ENCODE assay signal across 26 cellular contexts in the genomic region with DNA sequence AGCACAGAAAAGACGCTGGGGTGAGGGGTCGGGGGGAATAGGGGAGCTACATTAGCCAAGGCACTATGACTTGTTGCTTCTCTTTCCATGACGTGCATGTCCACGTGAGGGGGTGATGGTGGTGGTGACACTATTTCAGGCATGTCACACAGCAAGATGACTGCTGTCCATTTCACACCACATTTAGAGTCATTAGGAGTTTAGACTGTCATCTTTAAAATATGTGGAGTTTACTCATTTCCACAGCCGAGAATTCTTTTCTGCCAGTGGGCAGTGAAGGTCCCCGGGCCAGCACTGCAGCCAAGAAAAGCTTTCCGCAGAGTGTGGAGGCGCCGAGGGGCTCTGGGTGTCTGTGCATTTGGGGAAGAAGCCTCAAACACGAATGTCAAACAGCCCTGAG. TPM values are rescaled to one million over a fixed set of nuclear protein-coding genes. Genes with fewer than 3 reads are reported as not detected.
DNase-seq lines count a peak whose midpoint lies in the region; ATAC-seq and TF ChIP-seq lines count a peak whose summit lies in the region.
"Had no signal": no experiment of that assay in that cellular context is flagged by ENCODE, and none has a peak within 500 bp of the region (broad histone marks: within the 10 kb centered on the region; RNA-seq: fewer than 3 reads in every experiment).

No MANE protein-coding gene starts in this region.

- no peak overlapping the region for H3K27ac ChIP-seq in OCI-LY3 (ENCODE audit: low read length)
- H3K27ac ChIP-seq in coronary artery, result peak overlapping the region; percentile 19 to 85
- no peak overlapping the region for H3K27ac ChIP-seq in trophoblast cell (ENCODE audit: low read depth, low read length)
- H3K27ac ChIP-seq: brain microvascular endothelial cell, foreskin keratinocyte, hepatocyte, pancreas, thyroid gland had no signal

- H3K4me1 ChIP-seq in OCI-LY3 (ENCODE audit: low read length), result peaks cover 31% of the 10 kb centered on the region
- H3K4me1 ChIP-seq in trophoblast cell (ENCODE audit: control insufficient read depth in 1 of 2, insufficient read depth in 2 of 2, low read length in 2 of 2), result peaks cover 3% of the 10 kb centered on the region in 2 experiments
- H3K4me1 ChIP-seq: foreskin keratinocyte had no signal

- H4K20me1 ChIP-seq in OCI-LY3 (ENCODE audit: insufficient read depth, low read length), result no peaks in the 10 kb centered on the region

- DNase-seq in EH (ENCODE audit: low read depth), result peak; percentile 50
- DNase-seq in coronary artery (ENCODE audit: low spot score), result no peak
- peak; percentile 16 to 69 for DNase-seq in trophoblast cell
- no peak for DNase-seq in HT-29 (ENCODE audit: low spot score)
- DNase-seq in activated naive CD4-positive, alpha-beta T cell treated with anti-CD3 and anti-CD28 coated beads, Interleukin-2, amount 50 U/mL, for 16 hours, result no peak
- no peak for DNase-seq in H4 (ENCODE audit: low spot score)
- DNase-seq: activated CD4-positive, alpha-beta T cell treated with anti-CD3 and anti-CD28 coated beads, Interleukin-2, amount 50 U/mL, for 48 hours; activated CD4-positive, CD25-positive, alpha-beta regulatory T cell; activated CD8-positive, alpha-beta memory T cell treated with anti-CD3 and anti-CD28 coated beads, Interleukin-2, amount 50 U/mL, for 48 hours; activated naive CD8-positive, alpha-beta T cell treated with anti-CD3 and anti-CD28 coated beads for 36 hours; brain microvascular endothelial cell; CD4-positive, alpha-beta T cell; effector memory CD4-positive, alpha-beta T cell; erythroblast; foreskin keratinocyte; Karpas-422; NCI-H1092; NCI-H1930; OCI-M1; pancreas; stimulated activated naive CD8-positive, alpha-beta T cell treated with anti-CD3 and anti-CD28 coated beads, Interleukin-15, Interleukin-2, amounts not matched to agents 100 U/mL and 50 U/mL, for 24 hours; thyroid gland had no signal

- no peak overlapping the region for H3K4ac ChIP-seq in trophoblast cell (ENCODE audit: low read depth, low read length)

- no CpG with 5 or more reads among the region's 10 CpGs for WGBS in trophoblast cell (ENCODE audit: extremely low coverage, insufficient coverage, insufficient read length)

- TF ChIP-seq CTCF in OCI-LY3 (IDR thresholded peaks at IDR 0.05; ENCODE audit: low read depth, low read length) (no peak), coronary artery (IDR thresholded peaks at IDR 0.05) (no peak)

- H2AFZ ChIP-seq in OCI-LY3 (ENCODE audit: low read depth, low read length) (no peak overlapping the region), trophoblast cell (ENCODE audit: insufficient read depth, low read length, poor library complexity) (no peak overlapping the region)
- H2AFZ ChIP-seq: hepatocyte had no signal

- no peak overlapping the region for H3K18ac ChIP-seq in trophoblast cell (ENCODE audit: low read length)

- H3K14ac ChIP-seq in trophoblast cell (ENCODE audit: low read length), result no peak overlapping the region

- no peak overlapping the region for H2BK120ac ChIP-seq in trophoblast cell (ENCODE audit: insufficient read depth, low read length, poor library complexity)

- H3K27me3 ChIP-seq in OCI-LY3 (ENCODE audit: low read depth, low read length) (peaks cover 55% of the 10 kb centered on the region), trophoblast cell (ENCODE audit: insufficient read depth, low read length) (peaks cover 46% of the 10 kb centered on the region)
- H3K27me3 ChIP-seq: pancreas, thyroid gland had no signal

- no peak overlapping the region for H4K12ac ChIP-seq in trophoblast cell (ENCODE audit: low read depth, low read length)

- H3K36me3 ChIP-seq in OCI-LY3 (replicated peaks; ENCODE audit: low read depth, low read length) (no peaks in the 10 kb centered on the region), trophoblast cell (ENCODE audit: control insufficient read depth in 1 of 2, insufficient read depth in 2 of 2, low read length in 2 of 2) (no peaks in the 10 kb centered on the region)
- H3K36me3 ChIP-seq: brain microvascular endothelial cell, pancreas, thyroid gland had no signal

- H3K79me2 ChIP-seq in OCI-LY3 (ENCODE audit: low read length) (no peaks in the 10 kb centered on the region; the same call in 1 of the 2 replicates), trophoblast cell (ENCODE audit: control insufficient read depth, insufficient read depth, low read length, poor library complexity) (no peaks in the 10 kb centered on the region)
- H3K79me2 ChIP-seq: hepatocyte had no signal

- no peak overlapping the region for H2BK5ac ChIP-seq in trophoblast cell (ENCODE audit: low read depth, low read length, poor library complexity)

- H3K9me3 ChIP-seq in OCI-LY3 (ENCODE audit: insufficient read depth, low read length) (no peaks in the 10 kb centered on the region), trophoblast cell (ENCODE audit: insufficient read depth, low read depth, low read length) (peaks cover 5% of the 10 kb centered on the region)
- H3K9me3 ChIP-seq: pancreas, thyroid gland had no signal

- H2BK12ac ChIP-seq in trophoblast cell (ENCODE audit: low read length), result no peak overlapping the region

- H3K23ac ChIP-seq in trophoblast cell (ENCODE audit: low read length), result no peak overlapping the region

- H3K4me3 ChIP-seq in OCI-LY3 (ENCODE audit: low read length) (no peak overlapping the region; the same call in 1 of the 2 replicates), coronary artery (peak overlapping the region; percentile 88), trophoblast cell (ENCODE audit: low read depth, low read length) (no peak overlapping the region)

- H4K8ac ChIP-seq in trophoblast cell (ENCODE audit: low read depth, low read length), result no peak overlapping the region

- H4K91ac ChIP-seq in trophoblast cell (ENCODE audit: low read depth, low read length), result no peak overlapping the region

- no peaks in the 10 kb centered on the region for H3K79me1 ChIP-seq in trophoblast cell (ENCODE audit: low read length)

- H2AK5ac ChIP-seq in trophoblast cell (ENCODE audit: low read length), result no peak overlapping the region

- no peak for ATAC-seq in GM21717 (IDR thresholded peaks at IDR 0.05; ENCODE audit: unreplicated experiment)

- H3K9ac ChIP-seq in OCI-LY3 (ENCODE audit: low read length) (no peak overlapping the region), trophoblast cell (ENCODE audit: low read length) (no peak overlapping the region)

- H3K4me2 ChIP-seq in OCI-LY3 (ENCODE audit: low read length) (peak overlapping the region; percentile 99), trophoblast cell (ENCODE audit: low read length) (no peak overlapping the region)

RNA-seq across cellular contexts. Expression of a gene that starts 1.0 kb away (rescaled TPM):
- polyA plus RNA-seq in trophoblast cell (2013), result 0.07 and 0.11 TPM in 2 replicates
- total RNA-seq in HT-29 (2014; rRNA removed; shearing (Covaris generic)), result 0.36 and 4.0 TPM in 2 replicates
- total RNA-seq in H4 (2014; rRNA removed; shearing (Covaris generic)), result 18.4 and 26.1 TPM in 2 replicates
- total RNA-seq: CD4-positive, alpha-beta T cell; G401; hepatocyte had no signal
- polyA plus RNA-seq: foreskin keratinocyte, hepatocyte had no signal

Comparison
In these comparisons a context has a peak if more than half of its experiments do, and no peak if none do; other contexts are left out.
1. DNase-seq: peak in EH (single experiment) and trophoblast cell (2 of 2); none in coronary artery (single experiment), HT-29 (single experiment), activated naive CD4-positive, alpha-beta T cell treated with anti-CD3 and anti-CD28 coated beads, Interleukin-2, amount 50 U/mL, for 16 hours (single experiment) and H4 (single experiment).
2. H3K27ac ChIP-seq: peak in coronary artery (2 of 2); none in OCI-LY3 (single experiment) and trophoblast cell (single experiment).